Comparison of ENCODE assay signal across 8 cellular contexts in genomic region chr10:73781879-73782748, GRCh38. TPM values are rescaled to one million over a fixed set of nuclear protein-coding genes. Genes with fewer than 3 reads are reported as not detected.
DNase-seq lines count a peak whose midpoint lies in the region; ATAC-seq and TF ChIP-seq lines count a peak whose summit lies in the region.

CHCHD1 (plus strand) TSS chr10:73782048; CDS start chr10:73782076, 28 bp downstream.

- intact Hi-C loops in A673 (cut with micrococcal nuclease; ENCODE audit: unreplicated experiment), result no loop called here
- intact Hi-C loops in colonic mucosa (cut with DNase I), result no loop called here
- intact Hi-C loops in left colon (cut with DNase I, micrococcal nuclease), result no loop called here

- H3K27me3 ChIP-seq in A673 (replicated peaks; ENCODE audit: insufficient read depth, low read depth, low read length, poor library complexity), result no peaks in the 10 kb centered on the region
- no peaks in the 10 kb centered on the region for H3K27me3 ChIP-seq in colonic mucosa

- H3K36me3 ChIP-seq in A673 (ENCODE audit: insufficient read depth, low read length, poor library complexity, severe bottlenecking) (peaks cover 13% of the 10 kb centered on the region), colonic mucosa (peaks cover 9% of the 10 kb centered on the region)

- no peak for TF ChIP-seq CTCF in A673 (conservative IDR thresholded peaks at IDR 0.05; ENCODE audit: low read depth, low read length)
- TF ChIP-seq CTCF in colonic mucosa (IDR thresholded peaks at IDR 0.05), result no peak

- CTCF ChIA-PET in A673 (lab: Charles Lee), result no interaction called here

- POLR2A ChIA-PET in A673 (lab: Charles Lee; ENCODE audit: low non-redundant PET), result no interaction called here

- peak; percentile 91 for DNase-seq in A673 (ENCODE audit: low spot score)
- peak; percentile 81 for DNase-seq in NCI-H510A (lab: John Stamatoyannopoulos, UW)
- DNase-seq in activated CD4-positive, alpha-beta T cell treated with anti-CD3 and anti-CD28 coated beads for 48 hours, result peak; percentile 96
- DNase-seq in colonic mucosa, result peak; percentile 96
- DNase-seq in left colon, result peak; percentile 92 to 96
- peak; percentile 83 to 89 for DNase-seq in stimulated activated CD4-positive, alpha-beta T cell treated with anti-CD3 and anti-CD28 coated beads, Interleukin-1b, Interleukin-23, amount 100 ng/mL, for 4 hours (ENCODE audit: low read depth in 2 of 2)

- H3K4me1 ChIP-seq in A673 (ENCODE audit: insufficient read depth, low read length, poor library complexity, severe bottlenecking) (peaks cover 13% of the 10 kb centered on the region), colonic mucosa (peaks cover 8% of the 10 kb centered on the region)

- ATAC-seq in GM18868 (IDR thresholded peaks at IDR 0.05; ENCODE audit: unreplicated experiment) (peak; percentile 51), HG03196 (IDR thresholded peaks at IDR 0.05; ENCODE audit: unreplicated experiment) (peak; percentile 45), left colon (peak; percentile 71)

- peak within 1 kb of the TSS; percentile 95 to 97 for H3K9ac ChIP-seq in colonic mucosa (ENCODE audit: low read depth in 2 of 2, low read length in 2 of 2)

- BruUV-seq in A673 (replicated peaks; lab: Mats Ljungman, UMichigan), result no TSS peak

- no peaks in the 10 kb centered on the region for H3K9me3 ChIP-seq in A673 (ENCODE audit: low read depth, low read length, poor library complexity, severe bottlenecking)
- no peaks in the 10 kb centered on the region for H3K9me3 ChIP-seq in colonic mucosa

- H3K27ac ChIP-seq in A673 (ENCODE audit: low read depth, low read length, poor library complexity, severe bottlenecking), result peak within 1 kb of the TSS; percentile 93
- H3K27ac ChIP-seq in colonic mucosa, result peak within 1 kb of the TSS; percentile 85

- H3K4me3 ChIP-seq in A673 (ENCODE audit: low read depth, low read length, poor library complexity, severe bottlenecking) (peak within 1 kb of the TSS; percentile 87), colonic mucosa (peak within 1 kb of the TSS; percentile 74)

RNA-seq across cellular contexts. Expression of gene CHCHD1, which starts in this region (rescaled TPM):
- total RNA-seq in A673 (2021) (37.5 and 37.7 TPM in 2 replicates), colonic mucosa (10 to 100 TPM; 33.7 to 48.5 TPM), left colon (10 to 100 TPM; 26.0 to 28.5 TPM)

Comparison
In these comparisons a context has a peak if more than half of its experiments do, and no peak if none do; other contexts are left out.
1. Peak in every context shown above with its lines: DNase-seq, ATAC-seq, H3K4me3 ChIP-seq and H3K27ac ChIP-seq.